8 cellular contexts compared by ENCODE assay signal in the genomic region with DNA sequence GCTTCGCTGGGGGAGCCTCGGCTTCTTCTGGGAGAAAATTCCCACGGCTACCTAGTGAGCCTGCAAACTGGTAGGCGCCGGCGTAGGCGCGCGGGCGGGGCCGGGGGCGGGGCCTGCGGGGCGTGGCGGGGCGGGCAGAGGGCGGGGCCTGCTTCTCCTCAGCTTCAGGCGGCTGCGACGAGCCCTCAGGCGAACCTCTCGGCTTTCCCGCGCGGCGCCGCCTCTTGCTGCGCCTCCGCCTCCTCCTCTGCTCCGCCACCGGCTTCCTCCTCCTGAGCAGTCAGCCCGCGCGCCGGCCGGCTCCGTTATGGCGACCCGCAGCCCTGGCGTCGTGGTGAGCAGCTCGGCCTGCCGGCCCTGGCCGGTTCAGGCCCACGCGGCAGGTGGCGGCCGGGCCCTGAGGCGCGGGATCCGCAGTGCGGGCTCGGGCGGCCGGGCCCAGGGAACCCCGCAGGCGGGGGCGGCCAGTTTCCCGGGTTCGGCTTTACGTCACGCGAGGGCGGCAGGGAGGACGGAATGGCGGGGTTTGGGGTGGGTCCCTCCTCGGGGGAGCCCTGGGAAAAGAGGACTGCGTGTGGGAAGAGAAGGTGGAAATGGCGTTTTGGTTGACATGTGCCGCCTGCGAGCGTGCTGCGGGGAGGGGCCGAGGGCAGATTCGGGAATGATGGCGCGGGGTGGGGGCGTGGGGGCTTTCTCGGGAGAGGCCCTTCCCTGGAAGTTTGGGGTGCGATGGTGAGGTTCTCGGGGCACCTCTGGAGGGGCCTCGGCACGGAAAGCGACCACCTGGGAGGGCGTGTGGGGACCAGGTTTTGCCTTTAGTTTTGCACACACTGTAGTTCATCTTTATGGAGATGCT. TPM values are rescaled to one million over a fixed set of nuclear protein-coding genes. Genes with fewer than 3 reads are reported as not detected.
DNase-seq lines count a peak whose midpoint lies in the region; ATAC-seq, FAIRE-seq and TF ChIP-seq lines count a peak whose summit lies in the region.

A gene with protein sequence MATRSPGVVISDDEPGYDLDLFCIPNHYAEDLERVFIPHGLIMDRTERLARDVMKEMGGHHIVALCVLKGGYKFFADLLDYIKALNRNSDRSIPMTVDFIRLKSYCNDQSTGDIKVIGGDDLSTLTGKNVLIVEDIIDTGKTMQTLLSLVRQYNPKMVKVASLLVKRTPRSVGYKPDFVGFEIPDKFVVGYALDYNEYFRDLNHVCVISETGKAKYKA (plus strand): TSS at position 161 of the 856 bp plus-strand sequence. CDS start 147 bp downstream, at position 308.

- CTCF ChIA-PET in K562 (lab: Yijun Ruan, JAX; ENCODE audit: low intra/inter-chr PET ratio): no interaction called here

- TF ChIP-seq EP300 in K562 (IDR thresholded peaks at IDR 0.05; ENCODE audit: low read length): no peak

- H3K27me3 ChIP-seq in K562 (ENCODE audit: control insufficient read depth in 2 of 2, insufficient read depth in 2 of 2, low read length in 2 of 2): no peaks in the 10 kb centered on the region

- peaks cover 11% of the 10 kb centered on the region; the same call in 1 of the 3 replicates for H3K36me3 ChIP-seq in K562 (ENCODE audit: control insufficient read depth, insufficient read depth, low read length)

- peak within 1 kb of the TSS; percentile 85 for H2AFZ ChIP-seq in K562 (ENCODE audit: low read depth, low read length)

- DNase-seq in NCI-H187 treated with DMSO at 0.1 percent for 48 hours (lab: John Stamatoyannopoulos, UW) (peak; percentile 5), UCSD-AML1 (lab: John Stamatoyannopoulos, UW; ENCODE audit: unreplicated experiment) (peak; percentile 81), K562 (ENCODE audit: extremely low read depth in 1 of 4, low spot score in 3 of 4) (peak; percentile 79 to 86 (median 80)), skeletal muscle cell (ENCODE audit: low read depth) (peak; percentile 35), 8988T (no peak)

- ATAC-seq in GM18498 (IDR thresholded peaks at IDR 0.05; ENCODE audit: unreplicated experiment): peak; percentile 96
- peak; percentile 92 for ATAC-seq in HG02852 (IDR thresholded peaks at IDR 0.05; ENCODE audit: unreplicated experiment)
- ATAC-seq in K562: peak; percentile 92

- TF ChIP-seq CTCF in K562 (IDR thresholded peaks at IDR 0.05 in 2 of 3, conservative IDR thresholded peaks at IDR 0.05 in 1 of 3; ENCODE audit: insufficient read depth in 2 of 3, low read depth in 1 of 3, low read length in 3 of 3): no peak

- H3K4me1 ChIP-seq in K562 (replicated peaks in 1 of 2; ENCODE audit: control insufficient read depth in 2 of 2, insufficient read depth in 2 of 2, low read length in 2 of 2): peaks cover 12 to 14% of the 10 kb centered on the region in 2 experiments; a peak in 4 of 5 replicates

- TF ChIP-seq POLR2A in K562 (conservative IDR thresholded peaks at IDR 0.05): peak; percentile 72

- TF ChIP-seq RAD21 in K562 (CRISPR knock-in tag; conservative IDR thresholded peaks at IDR 0.05 in 1 of 2, IDR thresholded peaks at IDR 0.05 in 1 of 2): no peak

- BruUV-seq in K562 (replicated peaks; lab: Mats Ljungman, UMichigan): no TSS peak

- intact Hi-C loops in K562 (cut with micrococcal nuclease): no loop called here

- FAIRE-seq in K562 (lab: Jason Lieb, UNC): peak; percentile 23

- 0 out of 2 replicates have a peak, but pooled peaks cover 4% of the 10 kb centered on the region for H4K20me1 ChIP-seq in K562 (replicated peaks; ENCODE audit: control insufficient read depth, insufficient read depth, low read length)

- H3K9me3 ChIP-seq in K562 (replicated peaks; ENCODE audit: control insufficient read depth, insufficient read depth, low read depth, low read length): no peaks in the 10 kb centered on the region

- peaks cover 46% of the 10 kb centered on the region for H3K79me2 ChIP-seq in K562 (ENCODE audit: control insufficient read depth, insufficient read depth, low read length)

- H3K9me1 ChIP-seq in K562 (ENCODE audit: control insufficient read depth, insufficient read depth, low read length): no peaks in the 10 kb centered on the region

- 2% methylated on average over 8 of the region's 85 CpGs for WGBS in K562 (ENCODE audit: insufficient coverage, low coverage, missing lambda C conversion rate)

- H3K9ac ChIP-seq in K562 (ENCODE audit: insufficient read depth in 1 of 2, low read depth in 2 of 2, low read length in 2 of 2): peak within 1 kb of the TSS; percentile 80 to 94

- H3K4me3 ChIP-seq in K562 (peak within 1 kb of the TSS; percentile 90), iPS-11a (ENCODE audit: low read depth, low read length) (peak within 1 kb of the TSS; percentile 39), skeletal muscle cell (ENCODE audit: low read depth, low read length) (peak within 1 kb of the TSS; percentile 58)

- in situ Hi-C loops in K562 (cut with MboI): no loop called here

- H3K27ac ChIP-seq in K562 (ENCODE audit: extremely low read depth, low read depth, low read length): peak within 1 kb of the TSS; percentile 92

- POLR2A ChIA-PET in K562 (lab: Yijun Ruan, JAX): interaction anchor here (0.7 to 0.8 kb wide), 3 partner anchors 11 to 13 kb away, joined by 3 to 4 read pairs (median 3); no protein-coding TSS in a partner anchor

- peak within 1 kb of the TSS; percentile 97 for H3K4me2 ChIP-seq in K562 (ENCODE audit: insufficient read depth, low read length)

TF ChIP-seq in K562, 482 proteins besides CTCF, POLR2A, EP300 and RAD21 (continues in another document):
- TF ChIP-seq MYC (IDR thresholded peaks at IDR 0.05; ENCODE audit: low read depth, low read length): peak; percentile 80; the same call in 1 of the 2 replicates
- no peak for TF ChIP-seq MYC (CRISPR knock-in tag; IDR thresholded peaks at IDR 0.05; ENCODE audit: borderline replicate concordance, low read depth)
- 0 out of 2 replicates have a peak, but pooled peaks have one; percentile 32 for TF ChIP-seq CBX1 (IDR thresholded peaks at IDR 0.05; ENCODE audit: low read depth)
- no peak; the same call in 1 of the 2 replicates for TF ChIP-seq CREB1 (IDR thresholded peaks at IDR 0.05)
- TF ChIP-seq CREB1 (CRISPR knock-in tag; IDR thresholded peaks at IDR 0.05): peak; percentile 41; the same call in 1 of the 2 replicates
- TF ChIP-seq FOXP1 (CRISPR knock-in tag; IDR thresholded peaks at IDR 0.05): peak; percentile 85; the same call in 1 of the 2 replicates
- peak; percentile 54; the same call in 1 of the 2 replicates for TF ChIP-seq NR3C1 (CRISPR knock-in tag; IDR thresholded peaks at IDR 0.05)
- TF ChIP-seq CXXC5 (CRISPR knock-in tag; IDR thresholded peaks at IDR 0.05): peak; percentile 62
- TF ChIP-seq JUNB (CRISPR knock-in tag; conservative IDR thresholded peaks at IDR 0.05): no peak
- TF ChIP-seq RBBP5 (IDR thresholded peaks at IDR 0.05; ENCODE audit: borderline replicate concordance, insufficient read depth, low read length, poor library complexity, severe bottlenecking): peak; percentile 76
- TF ChIP-seq POLR2G (IDR thresholded peaks at IDR 0.05; ENCODE audit: low read depth, low read length): peak; percentile 94
- TF ChIP-seq CREM (IDR thresholded peaks at IDR 0.05; ENCODE audit: low read depth): no peak; the same call in 1 of the 2 replicates
- 0 out of 2 replicates have a peak, but pooled peaks have one; percentile 41 for TF ChIP-seq PTBP1 (IDR thresholded peaks at IDR 0.05; ENCODE audit: low read depth, low read length)
- TF ChIP-seq RBFOX2 (IDR thresholded peaks at IDR 0.05; ENCODE audit: low read depth, low read length): peak; percentile 92
- TF ChIP-seq EP400 (IDR thresholded peaks at IDR 0.05): peak; percentile 78
- TF ChIP-seq, protein P1, sequence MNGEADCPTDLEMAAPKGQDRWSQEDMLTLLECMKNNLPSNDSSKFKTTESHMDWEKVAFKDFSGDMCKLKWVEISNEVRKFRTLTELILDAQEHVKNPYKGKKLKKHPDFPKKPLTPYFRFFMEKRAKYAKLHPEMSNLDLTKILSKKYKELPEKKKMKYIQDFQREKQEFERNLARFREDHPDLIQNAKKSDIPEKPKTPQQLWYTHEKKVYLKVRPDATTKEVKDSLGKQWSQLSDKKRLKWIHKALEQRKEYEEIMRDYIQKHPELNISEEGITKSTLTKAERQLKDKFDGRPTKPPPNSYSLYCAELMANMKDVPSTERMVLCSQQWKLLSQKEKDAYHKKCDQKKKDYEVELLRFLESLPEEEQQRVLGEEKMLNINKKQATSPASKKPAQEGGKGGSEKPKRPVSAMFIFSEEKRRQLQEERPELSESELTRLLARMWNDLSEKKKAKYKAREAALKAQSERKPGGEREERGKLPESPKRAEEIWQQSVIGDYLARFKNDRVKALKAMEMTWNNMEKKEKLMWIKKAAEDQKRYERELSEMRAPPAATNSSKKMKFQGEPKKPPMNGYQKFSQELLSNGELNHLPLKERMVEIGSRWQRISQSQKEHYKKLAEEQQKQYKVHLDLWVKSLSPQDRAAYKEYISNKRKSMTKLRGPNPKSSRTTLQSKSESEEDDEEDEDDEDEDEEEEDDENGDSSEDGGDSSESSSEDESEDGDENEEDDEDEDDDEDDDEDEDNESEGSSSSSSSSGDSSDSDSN (IDR thresholded peaks at IDR 0.05; ENCODE audit: borderline replicate concordance in 1 of 2, low read depth in 2 of 2, low read length in 2 of 2): peak; percentile 18 to 45; a peak in 1 of 4 replicates
- 0 out of 4 replicates have a peak, but pooled peaks of 1 of the 2 experiments have one; percentile 2 for TF ChIP-seq RCOR1 (IDR thresholded peaks at IDR 0.05; ENCODE audit: borderline replicate concordance in 1 of 2, low read depth in 2 of 2, low read length in 2 of 2)

RNA-seq across cellular contexts. Expression of the gene that starts here (rescaled TPM):
- total RNA-seq in K562 (2011; cell fraction: chromatin; rRNA removed; ENCODE audit: low replicate concordance): 17.7 and 28.9 TPM in 2 replicates
- 7.0 and 9.9 TPM in 2 replicates for total RNA-seq in K562 (2011; cell fraction: nucleolus; rRNA removed)
- 23.0 and 26.9 TPM in 2 replicates for total RNA-seq in K562 (2011; cell fraction: nucleoplasm; rRNA removed)
- 24.4 and 28.6 TPM in 2 replicates for total RNA-seq in K562 (2014; rRNA removed)
- 56.4 and 64.8 TPM in 2 replicates for total RNA-seq in K562 (2014; rRNA removed; fragmentation: Illumina TruSeq; extraction: Trizol)
- total RNA-seq in K562 (2015; rRNA removed; fragmentation: Illumina TruSeq; extraction: Trizol): 39.3 and 39.5 TPM in 2 replicates
- 96.8 and 98.0 TPM in 2 replicates for total RNA-seq in K562 (2021)
- polyA plus RNA-seq in K562 (2011; rRNA removed): 71.5 and 104 TPM in 2 replicates
- polyA plus RNA-seq in K562 (2011; cell fraction: cytosol; rRNA removed): 18.6 and 32.6 TPM in 2 replicates
- 13.9 and 21.7 TPM in 2 replicates for polyA plus RNA-seq in K562 (2011; cell fraction: nucleus; rRNA removed)
- polyA plus RNA-seq in K562 (2012): 75.7 and 109 TPM in 2 replicates
- polyA plus RNA-seq in K562 (2014; fragmentation: Illumina TruSeq; extraction: Trizol): 154 and 158 TPM in 2 replicates
- polyA plus RNA-seq in K562 (2014; fragmentation: Nextera tagmentation; extraction: Ambion mirVana): 100 to 1,000 TPM; 120 to 121 TPM
- polyA plus RNA-seq in K562 (2014; rRNA removed): 100 and 106 TPM in 2 replicates
- 74.2 and 78.3 TPM in 2 replicates for polyA minus RNA-seq in K562 (2011; rRNA and poly(A)+ RNA removed)
- polyA minus RNA-seq in K562 (2011; cell fraction: cytosol; rRNA and poly(A)+ RNA removed): 36.2 and 39.2 TPM in 2 replicates
- 6.2 and 10.9 TPM in 2 replicates for polyA minus RNA-seq in K562 (2011; cell fraction: nucleus; rRNA and poly(A)+ RNA removed)

Comparison
In these comparisons a context has a peak if more than half of its experiments do, and no peak if none do; other contexts are left out.
1. H3K4me3 ChIP-seq: peak in every context shown above with its lines; median percentile 90 in K562; 58 in skeletal muscle cell; 39 in iPS-11a.